ENCODE assay signal across 16 cellular contexts in the genomic region with DNA sequence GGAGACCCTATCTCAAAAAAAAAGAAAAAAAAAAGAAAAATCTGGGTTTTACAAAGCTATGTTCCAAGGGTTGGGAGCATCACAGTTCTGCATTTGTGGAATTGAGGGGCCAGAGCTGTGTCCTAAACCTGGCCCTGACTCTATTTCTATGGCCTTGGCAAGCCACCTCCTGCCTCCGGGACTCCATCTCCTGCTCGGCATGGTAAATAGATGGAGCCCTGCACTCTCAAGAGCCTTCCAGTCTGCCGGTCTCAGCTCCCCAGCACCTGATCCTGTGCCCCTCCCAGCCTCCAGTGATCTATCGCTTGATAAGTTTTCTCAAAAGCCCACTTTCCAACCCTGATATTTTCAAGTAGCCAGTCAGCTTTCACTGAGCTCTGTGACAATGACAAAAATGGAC. TPM values are rescaled to one million over a fixed set of nuclear protein-coding genes. Genes with fewer than 3 reads are reported as not detected.
A peak's percentile ranks its signal among the peaks of the same experiment; 100 is the strongest.
DNase-seq lines count a peak whose midpoint lies in the region; ATAC-seq, FAIRE-seq and TF ChIP-seq lines count a peak whose summit lies in the region.
"Had no signal": no experiment of that assay in that cellular context is flagged by ENCODE, and none has a peak within 500 bp of the region (broad histone marks: within the 10 kb centered on the region; RNA-seq: fewer than 3 reads in every experiment).

No MANE protein-coding gene starts in this region.

- no peaks in the 10 kb centered on the region for H3K9me1 ChIP-seq in K562 (ENCODE audit: control insufficient read depth, insufficient read depth, low read length)

- POLR2A ChIA-PET in K562 (lab: Yijun Ruan, JAX): interaction anchor here (0.5 to 1.6 kb wide), 3 partner anchors 9 to 12 kb away, joined by 3 to 8 read pairs (median 7); no protein-coding TSS in a partner anchor

- H4K20me1 ChIP-seq in K562 (replicated peaks; ENCODE audit: control insufficient read depth, insufficient read depth, low read length): no peaks in the 10 kb centered on the region

- no peak for FAIRE-seq in K562 (lab: Jason Lieb, UNC)
- FAIRE-seq: GM12878, GM19239, H1, HepG2 had no signal

- H3K4me3 ChIP-seq in Peyer's patch (no peak overlapping the region), K562 (no peak overlapping the region), adrenal gland (no peak overlapping the region)
- H3K4me3 ChIP-seq: BLaER1 treated with 17β-estradiol and CSF1 and Interleukin-3, amounts not matched to agents 10 nM and 100 nM; GM12878 had no signal

- DNase-seq in Peyer's patch: peak in 2 of 3 donors; percentile 1 to 37
- DNase-seq in K562 (ENCODE audit: extremely low read depth in 1 of 4, low spot score in 3 of 4): no peak
- peak; percentile 64 for DNase-seq in mesenteric fat pad (ENCODE audit: low spot score)
- DNase-seq in ureter (ENCODE audit: low spot score): peak; percentile 23
- no peak for DNase-seq in NCI-H2227 (lab: John Stamatoyannopoulos, UW; ENCODE audit: unreplicated experiment)
- no peak for DNase-seq in adrenal gland
- DNase-seq: Calu3; CD8-positive, alpha-beta T cell; DND-41; EL; H9 had no signal

- no peak for ATAC-seq in K562
- ATAC-seq: CD8-positive, alpha-beta T cell; GM12878; HepG2 had no signal

- no peak for TF ChIP-seq RAD21 in K562 (CRISPR knock-in tag; conservative IDR thresholded peaks at IDR 0.05 in 1 of 2, IDR thresholded peaks at IDR 0.05 in 1 of 2)

- H3K9ac ChIP-seq in K562 (ENCODE audit: insufficient read depth in 1 of 2, low read depth in 2 of 2, low read length in 2 of 2): no peak overlapping the region
- H3K9ac ChIP-seq: BLaER1 treated with 17β-estradiol and CSF1 and Interleukin-3, amounts not matched to agents 10 nM and 100 nM had no signal

- H3K27ac ChIP-seq in Peyer's patch: no peak overlapping the region
- no peak overlapping the region for H3K27ac ChIP-seq in K562 (ENCODE audit: extremely low read depth, low read depth, low read length)
- H3K27ac ChIP-seq in adrenal gland: no peak overlapping the region
- H3K27ac ChIP-seq: BLaER1 treated with 17β-estradiol and CSF1 and Interleukin-3, amounts not matched to agents 10 nM and 100 nM had no signal

- peaks cover 0 to 13% (median 2%) of the 10 kb centered on the region in 4 donors for H3K4me1 ChIP-seq in Peyer's patch
- peaks cover 14 to 20% of the 10 kb centered on the region in 2 experiments for H3K4me1 ChIP-seq in K562 (replicated peaks in 1 of 2; ENCODE audit: control insufficient read depth in 2 of 2, insufficient read depth in 2 of 2, low read length in 2 of 2)
- H3K4me1 ChIP-seq in adrenal gland (replicated peaks in 1 of 2): peaks cover 0 to 6% of the 10 kb centered on the region in 2 donors

- H3K36me3 ChIP-seq in Peyer's patch (no peaks in the 10 kb centered on the region), K562 (ENCODE audit: control insufficient read depth, insufficient read depth, low read length) (no peaks in the 10 kb centered on the region), adrenal gland (replicated peaks in 1 of 2) (no peaks in the 10 kb centered on the region)
- H3K36me3 ChIP-seq: BLaER1 treated with 17β-estradiol and CSF1 and Interleukin-3, amounts not matched to agents 10 nM and 100 nM had no signal

- in situ Hi-C loops in K562 (cut with MboI): no loop called here

- intact Hi-C loops in K562 (cut with micrococcal nuclease) (no loop called here), adrenal gland (cut with DNase I) (no loop called here)

- H3K9me3 ChIP-seq in Peyer's patch (no peaks in the 10 kb centered on the region), K562 (replicated peaks; ENCODE audit: control insufficient read depth, insufficient read depth, low read depth, low read length) (no peaks in the 10 kb centered on the region), adrenal gland (replicated peaks in 1 of 3) (no peaks in the 10 kb centered on the region)
- H3K9me3 ChIP-seq: BLaER1 treated with 17β-estradiol and CSF1 and Interleukin-3, amounts not matched to agents 10 nM and 100 nM had no signal

- TF ChIP-seq CTCF in Peyer's patch (IDR thresholded peaks at IDR 0.05) (no peak), K562 (IDR thresholded peaks at IDR 0.05 in 2 of 3, conservative IDR thresholded peaks at IDR 0.05 in 1 of 3; ENCODE audit: insufficient read depth in 2 of 3, low read depth in 1 of 3, low read length in 3 of 3) (no peak), adrenal gland (IDR thresholded peaks at IDR 0.05) (no peak)

- no TSS peak for BruUV-seq in K562 (replicated peaks; lab: Mats Ljungman, UMichigan)

- H3K4me2 ChIP-seq in K562 (ENCODE audit: insufficient read depth, low read length): no peak overlapping the region
- H3K4me2 ChIP-seq: BLaER1 treated with 17β-estradiol and CSF1 and Interleukin-3, amounts not matched to agents 10 nM and 100 nM had no signal

- no peaks in the 10 kb centered on the region for H3K27me3 ChIP-seq in Peyer's patch
- H3K27me3 ChIP-seq in K562 (ENCODE audit: control insufficient read depth in 2 of 2, insufficient read depth in 2 of 2, low read length in 2 of 2): no peaks in the 10 kb centered on the region
- peaks cover 3% of the 10 kb centered on the region for H3K27me3 ChIP-seq in adrenal gland

- no peaks in the 10 kb centered on the region for H3K79me2 ChIP-seq in K562 (ENCODE audit: control insufficient read depth, insufficient read depth, low read length)

- peak overlapping the region; percentile 12; the same call in 1 of the 2 replicates for H2AFZ ChIP-seq in K562 (ENCODE audit: low read depth, low read length)

- WGBS in K562 (ENCODE audit: insufficient coverage, low coverage, missing lambda C conversion rate): 47% methylated on average over 4 of the region's 4 CpGs
- WGBS in adrenal gland, 4 donors: 72 to 83% (median 76%) methylated on average over 4 of the region's 4 CpGs

- CTCF ChIA-PET in K562 (lab: Yijun Ruan, JAX; ENCODE audit: low intra/inter-chr PET ratio): interaction anchor here (0.7 kb wide), 1 partner anchor 53 kb away, joined by 3 read pairs; no protein-coding TSS in a partner anchor

- TF ChIP-seq POLR2A in Peyer's patch (IDR thresholded peaks at IDR 0.05) (no peak), K562 (conservative IDR thresholded peaks at IDR 0.05) (no peak), adrenal gland (IDR thresholded peaks at IDR 0.05) (no peak)

- no peak for TF ChIP-seq EP300 in K562 (IDR thresholded peaks at IDR 0.05; ENCODE audit: low read length)

TF ChIP-seq in K562, 482 proteins besides CTCF, POLR2A, EP300 and RAD21 (continues in another document):
- TF ChIP-seq NRF1 (conservative IDR thresholded peaks at IDR 0.05 in 1 of 2, IDR thresholded peaks at IDR 0.05 in 1 of 2) (no peak), TSC22D4 (tag; IDR thresholded peaks at IDR 0.05) (no peak)

RNA-seq across cellular contexts. Expression of gene KCNH2, which starts 43.0 kb away (rescaled TPM):
- total RNA-seq in Peyer's patch (1 to 10 TPM; 2.4 to 8.5 (median 3.4) TPM), K562 (2014; rRNA removed) (326 and 470 TPM in 2 replicates), K562 (2014; rRNA removed; fragmentation: Illumina TruSeq; extraction: Trizol) (63.4 and 97.8 TPM in 2 replicates), K562 (2015; rRNA removed; fragmentation: Illumina TruSeq; extraction: Trizol) (215 and 218 TPM in 2 replicates), K562 (2021) (368 and 385 TPM in 2 replicates), mesenteric fat pad (0.32 TPM), ureter (17.7 TPM), adrenal gland (10 to 100 TPM in 1 of 8 donors, 1 to 10 TPM in 7; 1.1 to 10.7 (median 4.5) TPM)
- total RNA-seq in K562 (2011; cell fraction: chromatin; rRNA removed; ENCODE audit: low replicate concordance): 101 and 344 TPM in 2 replicates
- 421 and 427 TPM in 2 replicates for total RNA-seq in K562 (2011; cell fraction: nucleolus; rRNA removed)
- total RNA-seq in K562 (2011; cell fraction: nucleoplasm; rRNA removed): 291 and 342 TPM in 2 replicates
- polyA plus RNA-seq in K562 (2011; rRNA removed) (125 and 154 TPM in 2 replicates), K562 (2014; fragmentation: Illumina TruSeq; extraction: Trizol) (222 and 298 TPM in 2 replicates), K562 (2014; fragmentation: Nextera tagmentation; extraction: Ambion mirVana) (10 to 100 TPM; 18.1 to 29.0 TPM), K562 (2014; rRNA removed) (251 and 295 TPM in 2 replicates), adrenal gland (10 to 100 TPM in 1 of 3 donors, 1 to 10 TPM in 2; 4.5 to 18.7 (median 6.8) TPM)
- 184 and 684 TPM in 2 replicates for polyA plus RNA-seq in K562 (2011; cell fraction: cytosol; rRNA removed)
- 202 and 446 TPM in 2 replicates for polyA plus RNA-seq in K562 (2011; cell fraction: nucleus; rRNA removed)
- 270 and 304 TPM in 2 replicates for polyA plus RNA-seq in K562 (2012)
- polyA minus RNA-seq in K562 (2011; rRNA and poly(A)+ RNA removed): 46.2 and 123 TPM in 2 replicates
- polyA minus RNA-seq in K562 (2011; cell fraction: cytosol; rRNA and poly(A)+ RNA removed): 133 and 200 TPM in 2 replicates
- polyA minus RNA-seq in K562 (2011; cell fraction: nucleus; rRNA and poly(A)+ RNA removed): 111 and 144 TPM in 2 replicates

RNA-seq across cellular contexts. Expression of gene NOS3, which starts 55.7 kb away (rescaled TPM):
- total RNA-seq in Peyer's patch: 10 to 100 TPM in 1 of 4 donors, 1 to 10 TPM in 3; 1.2 to 18.2 (median 5.4) TPM
- 17.7 and 69.8 TPM in 2 replicates for total RNA-seq in K562 (2011; cell fraction: chromatin; rRNA removed; ENCODE audit: low replicate concordance)
- total RNA-seq in K562 (2011; cell fraction: nucleolus; rRNA removed): 82.0 and 87.6 TPM in 2 replicates
- total RNA-seq in K562 (2011; cell fraction: nucleoplasm; rRNA removed): 40.3 and 46.6 TPM in 2 replicates
- total RNA-seq in K562 (2014; rRNA removed): 121 and 170 TPM in 2 replicates
- total RNA-seq in K562 (2014; rRNA removed; fragmentation: Illumina TruSeq; extraction: Trizol): 3.1 and 4.3 TPM in 2 replicates
- 43.2 and 45.8 TPM in 2 replicates for total RNA-seq in K562 (2015; rRNA removed; fragmentation: Illumina TruSeq; extraction: Trizol)
- 111 and 124 TPM in 2 replicates for total RNA-seq in K562 (2021)
- polyA plus RNA-seq in K562 (2011; rRNA removed): 23.6 and 47.3 TPM in 2 replicates
- 58.9 and 221 TPM in 2 replicates for polyA plus RNA-seq in K562 (2011; cell fraction: cytosol; rRNA removed)
- polyA plus RNA-seq in K562 (2011; cell fraction: nucleus; rRNA removed): 50.4 and 106 TPM in 2 replicates
- polyA plus RNA-seq in K562 (2012): 87.2 and 107 TPM in 2 replicates
- 23.6 and 88.1 TPM in 2 replicates for polyA plus RNA-seq in K562 (2014; fragmentation: Illumina TruSeq; extraction: Trizol)
- 1 to 10 TPM; 1.1 to 2.9 TPM for polyA plus RNA-seq in K562 (2014; fragmentation: Nextera tagmentation; extraction: Ambion mirVana)
- 102 and 118 TPM in 2 replicates for polyA plus RNA-seq in K562 (2014; rRNA removed)
- polyA minus RNA-seq in K562 (2011; rRNA and poly(A)+ RNA removed): 11.7 and 21.2 TPM in 2 replicates
- polyA minus RNA-seq in K562 (2011; cell fraction: cytosol; rRNA and poly(A)+ RNA removed): 65.3 and 77.5 TPM in 2 replicates
- polyA minus RNA-seq in K562 (2011; cell fraction: nucleus; rRNA and poly(A)+ RNA removed): 35.9 and 37.0 TPM in 2 replicates
- 57.1 TPM for total RNA-seq in mesenteric fat pad
- total RNA-seq in ureter: 50.7 TPM
- total RNA-seq in adrenal gland: 10 to 100 TPM in 7 of 8 donors, 1 to 10 TPM in 1; 8.8 to 26.5 (median 15.6) TPM
- 10 to 100 TPM in 2 of 3 donors, 1 to 10 TPM in 1; 2.2 to 23.3 (median 14.9) TPM for polyA plus RNA-seq in adrenal gland

Comparison
In these comparisons a context has a peak if more than half of its experiments do, and no peak if none do; other contexts are left out.
1. DNase-seq: peak in Peyer's patch (2 of 3), mesenteric fat pad (single experiment) and ureter (single experiment); none in K562 (0 of 4), NCI-H2227 (single experiment) and adrenal gland (0 of 7).